In genomic region chr16:82010649-82011048, GRCh38 we compare ENCODE assay signal across 9 cellular contexts. TPM values are rescaled to one million over a fixed set of nuclear protein-coding genes. Genes with fewer than 3 reads are reported as not detected.
DNase-seq lines count a peak whose midpoint lies in the region; ATAC-seq and TF ChIP-seq lines count a peak whose summit lies in the region.
"Had no signal": no experiment of that assay in that cellular context is flagged by ENCODE, and none has a peak within 500 bp of the region (broad histone marks: within the 10 kb centered on the region; RNA-seq: fewer than 3 reads in every experiment).

No MANE protein-coding gene starts in this region.

- H2BK120ac ChIP-seq in H9 (ENCODE audit: low read depth, low read length, poor library complexity, severe bottlenecking) = no peak overlapping the region

- peaks cover 9% of the 10 kb centered on the region for H3K27me3 Mint-ChIP-seq in H9 (ENCODE audit: low read depth)

- peaks cover 25 to 35% (median 30%) of the 10 kb centered on the region in 3 experiments for H3K36me3 Mint-ChIP-seq in H9 (ENCODE audit: insufficient read depth in 1 of 3, low read depth in 3 of 3)

- H2BK15ac ChIP-seq in H9 (ENCODE audit: low read depth, low read length) = no peak overlapping the region

- H3K27ac ChIP-seq in OCI-LY1 (ENCODE audit: low read depth, low read length, poor library complexity, severe bottlenecking) (no peak overlapping the region), ovary (no peak overlapping the region), dorsolateral prefrontal cortex (no peak overlapping the region), H9 (ENCODE audit: insufficient read length, low read depth, low read length) (no peak overlapping the region)

- H2AK5ac ChIP-seq in H9 (ENCODE audit: insufficient read length, low read length) = no peak overlapping the region

- TF ChIP-seq EP300 in ovary (IDR thresholded peaks at IDR 0.05) = no peak

- 74 to 91% (median 78%) methylated on average over 8 of the region's 8 CpGs for WGBS in ovary, 3 donors
- no CpG with 5 or more reads among the region's 8 CpGs for WGBS in H9 (ENCODE audit: extremely low coverage, insufficient read length, low lambda C conversion rate)

- H3K4ac ChIP-seq in H9 (ENCODE audit: low read depth, low read length) = no peak overlapping the region

- H3K4me1 Mint-ChIP-seq in H9 = no peaks in the 10 kb centered on the region

- no peak overlapping the region for H4K5ac ChIP-seq in H9 (ENCODE audit: insufficient read length, low read depth, low read length)

- no peaks in the 10 kb centered on the region for H3K36me3 ChIP-seq in GM06990 (ENCODE audit: control insufficient read depth, insufficient read depth, low read length)
- H3K36me3 ChIP-seq in OCI-LY1 (ENCODE audit: insufficient read depth, low read length) = peaks cover 23% of the 10 kb centered on the region
- H3K36me3 ChIP-seq in ovary = no peaks in the 10 kb centered on the region

- TF ChIP-seq CTCF in GM06990 (IDR thresholded peaks at IDR 0.05; ENCODE audit: insufficient read depth, low read length, poor library complexity, severe bottlenecking) (no peak), OCI-LY1 (IDR thresholded peaks at IDR 0.05; ENCODE audit: low read length) (no peak), choroid plexus epithelial cell (conservative IDR thresholded peaks at IDR 0.05; ENCODE audit: low read depth, low read length) (no peak), ovary (IDR thresholded peaks at IDR 0.05) (no peak), dorsolateral prefrontal cortex (IDR thresholded peaks at IDR 0.05 in 54 of 56, conservative IDR thresholded peaks at IDR 0.05 in 2 of 56; ENCODE audit: low read depth in 1 of 56, partially characterized antibody in 56 of 56) (no peak), H9 (conservative IDR thresholded peaks at IDR 0.05) (no peak)

- no peaks in the 10 kb centered on the region for H3K27me3 ChIP-seq in GM06990 (replicated peaks; ENCODE audit: control insufficient read depth, insufficient read depth, low read length)
- H3K27me3 ChIP-seq in OCI-LY1 (ENCODE audit: insufficient read depth, low read length) = no peaks in the 10 kb centered on the region; the same call in 1 of the 2 replicates
- no peaks in the 10 kb centered on the region for H3K27me3 ChIP-seq in ovary
- H3K27me3 ChIP-seq in dorsolateral prefrontal cortex = peaks cover 0 to 48% (median 23%) of the 10 kb centered on the region in 45 donors
- no peaks in the 10 kb centered on the region for H3K27me3 ChIP-seq in H9 (ENCODE audit: insufficient read depth, low read length)

- peak overlapping the region; percentile 71 for H3K4me2 ChIP-seq in OCI-LY1 (ENCODE audit: low read length)
- no peak overlapping the region for H3K4me2 ChIP-seq in H9 (ENCODE audit: insufficient read depth, insufficient read length, low read length)

- H3K4me3 ChIP-seq in GM06990 (replicated peaks; ENCODE audit: low read depth, low read length) (peak overlapping the region; percentile 61), OCI-LY1 (ENCODE audit: low read depth, low read length, poor library complexity, severe bottlenecking) (peak overlapping the region; percentile 72), choroid plexus epithelial cell (ENCODE audit: low read depth, low read length) (peak overlapping the region; percentile 51), ovary (peak overlapping the region; percentile 45), dorsolateral prefrontal cortex (no peak overlapping the region)

- TF ChIP-seq POLR2A in ovary (IDR thresholded peaks at IDR 0.05) = no peak

- intact Hi-C loops in ovary (cut with DNase I) (no loop called here), dorsolateral prefrontal cortex (cut with DNase I) (no loop called here)

- no peak for DNase-seq in GM06990 (ENCODE audit: extremely low read depth, insufficient read length)
- DNase-seq in choroid plexus epithelial cell (ENCODE audit: low read depth) = no peak
- DNase-seq in ovary = no peak
- no peak for DNase-seq in dorsolateral prefrontal cortex
- DNase-seq in NOMO-1 treated with DMSO at 0.1 percent for 48 hours (lab: John Stamatoyannopoulos, UW; ENCODE audit: unreplicated experiment) = no peak
- DNase-seq in H9 = no peak

- no peak for ATAC-seq in GM21576 (IDR thresholded peaks at IDR 0.05; ENCODE audit: unreplicated experiment)

- no peaks in the 10 kb centered on the region for H3F3A ChIP-seq in OCI-LY1 (ENCODE audit: insufficient read depth, low read length)

- H3K18ac ChIP-seq in H9 (ENCODE audit: insufficient read length, low read depth, low read length) = no peak overlapping the region

- no peak overlapping the region for H4K8ac ChIP-seq in H9 (replicated peaks; ENCODE audit: insufficient read length, low read depth, low read length)

- H4K20me1 ChIP-seq in OCI-LY1 (ENCODE audit: insufficient read depth, low read length) (no peaks in the 10 kb centered on the region), H9 (ENCODE audit: control insufficient read depth, insufficient read depth, insufficient read length) (no peaks in the 10 kb centered on the region)

- no peaks in the 10 kb centered on the region for H3K23me2 ChIP-seq in H9 (ENCODE audit: insufficient read length, low read depth, low read length, poor library complexity, severe bottlenecking)

- no peak overlapping the region for H4K91ac ChIP-seq in H9 (ENCODE audit: insufficient read length, low read depth, low read length)

- H2AFZ ChIP-seq in OCI-LY1 (ENCODE audit: low read length) (0 out of 2 replicates have a peak overlapping the region, but pooled peaks have one; percentile 23), H9 (ENCODE audit: low read length) (no peak overlapping the region)

- H3K23ac ChIP-seq in H9 (ENCODE audit: insufficient read length, low read depth, low read length) = no peak overlapping the region

- H3K4me1 ChIP-seq in OCI-LY1 (ENCODE audit: insufficient read depth, low read length, severe bottlenecking) (peaks cover 13% of the 10 kb centered on the region), ovary (ENCODE audit: insufficient read depth) (no peaks in the 10 kb centered on the region), H9 (ENCODE audit: insufficient read depth, low read length) (no peaks in the 10 kb centered on the region)

- no peak overlapping the region for H3K56ac ChIP-seq in H9 (ENCODE audit: insufficient read length, low read depth, low read length)

- no peak overlapping the region for H3K14ac ChIP-seq in H9 (ENCODE audit: insufficient read depth, low read length)

- H3K9me3 ChIP-seq in OCI-LY1 (ENCODE audit: low read length) = peaks cover 6% of the 10 kb centered on the region; the same call in 1 of the 2 replicates
- H3K9me3 ChIP-seq in ovary = peaks cover 0 to 6% of the 10 kb centered on the region in 2 donors
- H3K9me3 ChIP-seq in H9 (ENCODE audit: control insufficient read depth, low read depth, low read length) = peaks cover 5% of the 10 kb centered on the region

- H3K9ac ChIP-seq in OCI-LY1 (ENCODE audit: low read length) (peak overlapping the region; percentile 71), H9 (ENCODE audit: extremely low read depth, insufficient read length, low read length) (no peak overlapping the region)

- H3K27ac Mint-ChIP-seq in H9 = no peak overlapping the region; a peak in 1 of 7 replicates

- peaks cover 43 to 52% of the 10 kb centered on the region in 2 experiments for H3K9me3 Mint-ChIP-seq in H9

- no peaks in the 10 kb centered on the region for H3K79me1 ChIP-seq in H9 (ENCODE audit: insufficient read depth, low read depth, low read length, poor library complexity, severe bottlenecking)

- no peak overlapping the region for H2BK5ac ChIP-seq in H9 (ENCODE audit: insufficient read length, low read length)

- H2BK12ac ChIP-seq in H9 (ENCODE audit: insufficient read length, low read depth, low read length) = no peak overlapping the region

- no peaks in the 10 kb centered on the region for H3K9me2 ChIP-seq in OCI-LY1 (ENCODE audit: low read depth, low read length)

- H3K4me3 Mint-ChIP-seq in H9 = no peak overlapping the region

- no peak overlapping the region for H3T11ph ChIP-seq in H9 (ENCODE audit: low read length)

- H2BK20ac ChIP-seq in H9 (ENCODE audit: low read depth, low read length, poor library complexity, severe bottlenecking) = no peak overlapping the region

- H3K79me2 ChIP-seq in OCI-LY1 (ENCODE audit: insufficient read depth, low read length) (no peaks in the 10 kb centered on the region), H9 (ENCODE audit: insufficient read depth, low read length) (no peaks in the 10 kb centered on the region)

RNA-seq across cellular contexts. Expression of gene SDR42E1, which starts 0.6 kb away (rescaled TPM):
- total RNA-seq in ovary (1 to 10 TPM in 1 of 7 donors, under 1 TPM in 6; 0.13 to 2.3 (median 0.67) TPM), dorsolateral prefrontal cortex (under 1 TPM in 21 of 120 experiments, not detected in 99; 0.03 to 0.47 (median 0.04) TPM), H9 (2021) (0.02 TPM in 1 of 2 replicates, not detected in the other)
- under 1 TPM; 0.15 to 0.88 TPM for polyA plus RNA-seq in ovary

RNA-seq across cellular contexts. Expression of gene HSD17B2, which starts 24.4 kb away (rescaled TPM):
- total RNA-seq in ovary (1 to 10 TPM in 2 of 7 donors, under 1 TPM in 1, not detected in 4; 0.59 to 4.5 (median 1.9) TPM), dorsolateral prefrontal cortex (under 1 TPM in 3 of 120 experiments, not detected in 117; 0.11 to 0.74 (median 0.55) TPM), H9 (2021) (not detected in 2 replicates)
- polyA plus RNA-seq in ovary = under 1 TPM; 0.12 to 0.20 TPM
- polyA plus RNA-seq: neural cell had no signal

Comparison
In these comparisons a context has a peak if more than half of its experiments do, and no peak if none do; other contexts are left out.
1. H3K4me3 ChIP-seq: peak in GM06990 (single experiment), OCI-LY1 (single experiment), choroid plexus epithelial cell (single experiment) and ovary (single experiment); none in dorsolateral prefrontal cortex (0 of 59).